14 cellular contexts compared by ENCODE assay signal in the genomic region with DNA sequence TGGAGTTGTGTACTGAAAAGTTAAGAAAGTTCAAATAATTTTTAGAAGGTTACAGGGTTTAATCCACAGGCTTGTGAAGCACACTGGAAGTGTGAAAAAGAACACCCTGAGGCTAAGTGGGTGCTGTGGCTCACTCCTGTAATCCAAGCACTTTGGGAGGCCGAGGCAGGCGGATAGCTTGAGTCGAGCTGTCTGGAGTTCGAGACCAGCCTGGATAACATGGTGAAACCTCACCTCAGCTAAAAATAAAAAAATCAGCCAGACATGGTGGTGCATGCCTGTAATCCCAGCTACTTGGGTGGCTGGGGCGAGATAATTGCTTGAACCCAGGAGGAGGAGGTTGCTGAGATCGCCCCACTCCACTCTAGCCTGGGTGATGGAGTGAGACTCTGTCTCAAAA. TPM values are rescaled to one million over a fixed set of nuclear protein-coding genes. Genes with fewer than 3 reads are reported as not detected.
DNase-seq lines count a peak whose midpoint lies in the region; ATAC-seq and TF ChIP-seq lines count a peak whose summit lies in the region.
"Had no signal": no experiment of that assay in that cellular context is flagged by ENCODE, and none has a peak within 500 bp of the region (broad histone marks: within the 10 kb centered on the region; RNA-seq: fewer than 3 reads in every experiment).

No MANE protein-coding gene starts in this region.

- H3K79me1 ChIP-seq in IMR-90 (ENCODE audit: low read depth in 1 of 2, low read length in 2 of 2): peaks cover 0 to 4% of the 10 kb centered on the region in 2 experiments; a peak in 1 of 4 replicates

- H3K36me3 ChIP-seq in IMR-90 (ENCODE audit: control insufficient read depth, insufficient read depth, low read length) (no peaks in the 10 kb centered on the region), body of pancreas (replicated peaks in 1 of 2; ENCODE audit: insufficient read depth in 1 of 2, low read depth in 2 of 2) (no peaks in the 10 kb centered on the region), lung (ENCODE audit: control insufficient read depth in 2 of 2, insufficient read depth in 2 of 2, low read length in 2 of 2) (no peaks in the 10 kb centered on the region)

- intact Hi-C loops in IMR-90 (cut with micrococcal nuclease) (no loop called here), body of pancreas (cut with DNase I) (no loop called here)
- intact Hi-C loops in CD4-positive, alpha-beta T cell (cut with DNase I, micrococcal nuclease): no loop called here

- POLR2A ChIA-PET in IMR-90 (lab: Charles Lee; ENCODE audit: unreplicated experiment): no interaction called here
- POLR2A ChIA-PET in CD4-positive, alpha-beta T cell (lab: Charles Lee): interaction anchor here (7.4 kb wide), 1 partner anchor 11 kb away, joined by 123 read pairs; a partner anchor contains a TSS

- peak overlapping the region; percentile 94; the same call in 1 of the 2 replicates for H2BK120ac ChIP-seq in IMR-90 (ENCODE audit: low read depth, low read length)

- H3K14ac ChIP-seq in IMR-90 (replicated peaks; ENCODE audit: low read depth, low read length): no peak overlapping the region; the same call in 1 of the 2 replicates

- no peak for TF ChIP-seq POLR2A in IMR-90 (IDR thresholded peaks at IDR 0.05; ENCODE audit: low read depth, low read length)
- no peak for TF ChIP-seq POLR2A in body of pancreas (IDR thresholded peaks at IDR 0.05)

- H3K9me3 Mint-ChIP-seq in CD4-positive, alpha-beta T cell: no peaks in the 10 kb centered on the region
- H3K9me3 Mint-ChIP-seq: activated naive CD4-positive, alpha-beta T cell treated with anti-CD3 and anti-CD28 coated beads, Interleukin-2, amount 10 ng/mL, durations not matched to agents 7 days and 5 days; stimulated activated memory B cell treated with anti-CD40 and anti-IgM and Interleukin-4, amounts not matched to agents 10 μg/mL and 1 μg/mL and 100 μg/mL, for 72 hours had no signal

- no peak overlapping the region for H3K27ac Mint-ChIP-seq in CD4-positive, alpha-beta T cell
- H3K27ac Mint-ChIP-seq: activated naive CD4-positive, alpha-beta T cell treated with anti-CD3 and anti-CD28 coated beads, Interleukin-2, amount 10 ng/mL, durations not matched to agents 7 days and 5 days; stimulated activated memory B cell treated with anti-CD40 and anti-IgM and Interleukin-4, amounts not matched to agents 10 μg/mL and 1 μg/mL and 100 μg/mL, for 72 hours had no signal

- 0 out of 2 replicates have a peak overlapping the region, but pooled peaks have one; percentile 63 for H2AK5ac ChIP-seq in IMR-90 (ENCODE audit: low read depth, low read length)

- H3K56ac ChIP-seq in IMR-90 (ENCODE audit: extremely low read depth, insufficient read depth, low read length): no peak overlapping the region

- H3K36me3 Mint-ChIP-seq in CD4-positive, alpha-beta T cell (ENCODE audit: low read depth): peaks cover 2% of the 10 kb centered on the region
- H3K36me3 Mint-ChIP-seq: stimulated activated memory B cell treated with anti-CD40 and anti-IgM and Interleukin-4, amounts not matched to agents 10 μg/mL and 1 μg/mL and 100 μg/mL, for 72 hours had no signal

- H2BK5ac ChIP-seq in IMR-90 (ENCODE audit: low read depth, low read length, poor library complexity, severe bottlenecking): peak overlapping the region; percentile 15

- H4K5ac ChIP-seq in IMR-90 (ENCODE audit: low read depth, low read length): no peak overlapping the region

- H4K20me1 ChIP-seq in IMR-90 (ENCODE audit: insufficient read depth, low read length): no peaks in the 10 kb centered on the region

- no TSS peak for BruUV-seq in IMR-90 (replicated peaks; lab: Mats Ljungman, UMichigan)

- in situ Hi-C loops in IMR-90 (cut with MboI; ENCODE audit: low sequenced_read_pairs): no loop called here

- H3K9me1 ChIP-seq in IMR-90 (ENCODE audit: insufficient read depth, low read length): peaks cover 8% of the 10 kb centered on the region

- no CpG with 5 or more reads among the region's 6 CpGs for WGBS in IMR-90 (ENCODE audit: extremely low coverage in 2 of 2, insufficient read length in 1 of 2), 2 experiments
- 94 to 97% methylated on average over 6 of the region's 6 CpGs for WGBS in body of pancreas, 2 donors
- WGBS in lung, 2 donors: 91 to 96% methylated on average over 6 of the region's 6 CpGs

- peak overlapping the region; percentile 57 for H2AK9ac ChIP-seq in IMR-90 (replicated peaks; ENCODE audit: low read depth, low read length, poor library complexity)

- H3K4me1 ChIP-seq in IMR-90 (ENCODE audit: control insufficient read depth, insufficient read depth, low read length) (peaks cover 13% of the 10 kb centered on the region), body of pancreas (peaks cover 82% of the 10 kb centered on the region), lung (ENCODE audit: control insufficient read depth in 2 of 2, insufficient read depth in 2 of 2, low read length in 2 of 2) (peaks cover 14 to 44% of the 10 kb centered on the region in 2 donors)

- no peaks in the 10 kb centered on the region for H3K27me3 ChIP-seq in IMR-90 (ENCODE audit: control insufficient read depth, insufficient read depth, low read length)
- no peaks in the 10 kb centered on the region for H3K27me3 ChIP-seq in body of pancreas
- H3K27me3 ChIP-seq in lung (ENCODE audit: control insufficient read depth, insufficient read depth): no peaks in the 10 kb centered on the region
- H3K27me3 ChIP-seq in CD4-positive, alpha-beta T cell (ENCODE audit: control insufficient read depth, insufficient read depth, low read length): no peaks in the 10 kb centered on the region

- ATAC-seq in IMR-90 (ENCODE audit: low read depth): no peak
- no peak for ATAC-seq in body of pancreas
- no peak for ATAC-seq in lung (ENCODE audit: insufficient read depth, low FRiP score)
- no peak for ATAC-seq in GM19397 (IDR thresholded peaks at IDR 0.05; ENCODE audit: unreplicated experiment)
- no peak for ATAC-seq in CD4-positive, alpha-beta T cell (ENCODE audit: poor library complexity)
- ATAC-seq: stimulated activated memory B cell treated with anti-CD40 and anti-IgM and Interleukin-4, amounts not matched to agents 10 μg/mL and 1 μg/mL and 100 μg/mL, for 72 hours had no signal

- H3K4ac ChIP-seq in IMR-90 (ENCODE audit: low read depth, low read length): peak overlapping the region; percentile 54; the same call in 1 of the 2 replicates

- H2AFZ ChIP-seq in IMR-90 (replicated peaks; ENCODE audit: low read length, poor library complexity): no peak overlapping the region

- TF ChIP-seq RAD21 in IMR-90 (IDR thresholded peaks at IDR 0.05; ENCODE audit: low read length): no peak

- no peaks in the 10 kb centered on the region for H3K9me3 ChIP-seq in IMR-90 (ENCODE audit: control insufficient read depth, insufficient read depth, low read length)
- H3K9me3 ChIP-seq in body of pancreas: no peaks in the 10 kb centered on the region
- no peaks in the 10 kb centered on the region for H3K9me3 ChIP-seq in lung (ENCODE audit: control insufficient read depth in 2 of 2, insufficient read depth in 1 of 2, low read length in 1 of 2)
- no peaks in the 10 kb centered on the region for H3K9me3 ChIP-seq in CD4-positive, alpha-beta T cell (ENCODE audit: control insufficient read depth, low read length)

- H4K91ac ChIP-seq in IMR-90 (ENCODE audit: insufficient read depth, low read depth, low read length): no peak overlapping the region

- no peak overlapping the region for H3K9ac ChIP-seq in IMR-90 (ENCODE audit: low read depth, low read length)

- CTCF ChIA-PET in IMR-90 (lab: Yijun Ruan, JAX): no interaction called here
- CTCF ChIA-PET in CD4-positive, alpha-beta T cell (lab: Charles Lee): interaction anchor here (0.7 to 1.9 kb wide), 3 partner anchors 9 to 33 kb away, joined by 3 to 10 read pairs (median 3); no protein-coding TSS in a partner anchor

- TF ChIP-seq CTCF in IMR-90 (conservative IDR thresholded peaks at IDR 0.05; ENCODE audit: low read depth, low read length): no peak
- TF ChIP-seq CTCF in body of pancreas (IDR thresholded peaks at IDR 0.05): no peak
- TF ChIP-seq CTCF in lung (IDR thresholded peaks at IDR 0.05; ENCODE audit: control extremely low read depth, extremely low read depth): no peak
- TF ChIP-seq CTCF in CD4-positive, alpha-beta T cell (IDR thresholded peaks at IDR 0.05): no peak

- no peak overlapping the region for H2BK15ac ChIP-seq in IMR-90 (ENCODE audit: low read depth, low read length)

- H3K4me3 ChIP-seq in IMR-90 (ENCODE audit: insufficient read depth, low read depth, low read length) (no peak overlapping the region), body of pancreas (no peak overlapping the region), lung (no peak overlapping the region)

- H3K27me3 Mint-ChIP-seq in CD4-positive, alpha-beta T cell: no peaks in the 10 kb centered on the region
- H3K27me3 Mint-ChIP-seq: activated naive CD4-positive, alpha-beta T cell treated with anti-CD3 and anti-CD28 coated beads, Interleukin-2, amount 10 ng/mL, durations not matched to agents 7 days and 5 days; stimulated activated memory B cell treated with anti-CD40 and anti-IgM and Interleukin-4, amounts not matched to agents 10 μg/mL and 1 μg/mL and 100 μg/mL, for 72 hours had no signal

- peaks cover 33% of the 10 kb centered on the region for H3K4me1 Mint-ChIP-seq in CD4-positive, alpha-beta T cell (ENCODE audit: low read depth)

- DNase-seq in IMR-90 (no peak), body of pancreas (no peak), lung (ENCODE audit: low spot score) (no peak), COLO829 (ENCODE audit: low spot score) (no peak), NCI-H2107 treated with DMSO at 0.1 percent for 48 hours (lab: John Stamatoyannopoulos, UW; ENCODE audit: unreplicated experiment) (no peak)
- DNase-seq in CD4-positive, alpha-beta T cell: no peak
- DNase-seq: activated naive CD4-positive, alpha-beta T cell treated with anti-CD3 and anti-CD28 coated beads, Interleukin-2, amount 10 ng/mL, durations not matched to agents 7 days and 5 days; NCI-H1930; stimulated activated CD4-positive, alpha-beta T cell treated with anti-CD3 and anti-CD28 coated beads, Interleukin-4, amount 100 ng/mL, for 4 hours had no signal

- no peak overlapping the region for H3K18ac ChIP-seq in IMR-90 (ENCODE audit: low read depth, low read length)

- H3K27ac ChIP-seq in IMR-90 (ENCODE audit: insufficient read depth, low read length) (no peak overlapping the region), body of pancreas (peak overlapping the region; percentile 20 to 79 (median 75)), lung (ENCODE audit: low read depth in 1 of 2, low read length in 1 of 2) (peak overlapping the region; percentile 73 to 86), temporal lobe (ENCODE audit: low read depth, low read length) (peak overlapping the region; percentile 61)
- H3K27ac ChIP-seq in CD4-positive, alpha-beta T cell (ENCODE audit: low read depth, low read length): no peak overlapping the region

- dilution Hi-C loops in IMR-90 (cut with HindIII; ENCODE audit: low sequenced_read_pairs, unreplicated experiment): no loop called here

- peak overlapping the region; percentile 35 to 91; a peak in 2 of 4 replicates for H4K8ac ChIP-seq in IMR-90 (ENCODE audit: low read depth in 2 of 2, low read length in 2 of 2)

- H3K23ac ChIP-seq in IMR-90 (ENCODE audit: low read depth, low read length): no peak overlapping the region

- no peak overlapping the region for H3K4me3 Mint-ChIP-seq in CD4-positive, alpha-beta T cell
- H3K4me3 Mint-ChIP-seq: activated naive CD4-positive, alpha-beta T cell treated with anti-CD3 and anti-CD28 coated beads, Interleukin-2, amount 10 ng/mL, durations not matched to agents 7 days and 5 days; stimulated activated memory B cell treated with anti-CD40 and anti-IgM and Interleukin-4, amounts not matched to agents 10 μg/mL and 1 μg/mL and 100 μg/mL, for 72 hours had no signal

- H2BK20ac ChIP-seq in IMR-90 (ENCODE audit: low read depth, low read length): peak overlapping the region; percentile 42; the same call in 1 of the 2 replicates

- H3K4me2 ChIP-seq in IMR-90 (ENCODE audit: low read depth, low read length): no peak overlapping the region

RNA-seq across cellular contexts. Expression of a gene that starts 9.8 kb away (rescaled TPM):
- total RNA-seq in IMR-90 (2012; rRNA removed) (60.0 and 77.2 TPM in 2 replicates), body of pancreas (100 to 1,000 TPM; 414 to 820 TPM), lung (1,000 to 10,000 TPM in 1 of 2 donors, 100 to 1,000 TPM in 1; 556 to 1,810 TPM), temporal lobe (144 TPM)
- polyA plus RNA-seq in IMR-90 (2012; rRNA removed) (21.8 and 36.4 TPM in 2 replicates), lung (100 to 1,000 TPM; 178 to 850 TPM)
- polyA plus RNA-seq in IMR-90 (2012; cell fraction: cytosol; rRNA removed): 26.3 and 27.4 TPM in 2 replicates
- polyA plus RNA-seq in IMR-90 (2012; cell fraction: nucleus; rRNA removed; ENCODE audit: low replicate concordance): 16.0 and 36.0 TPM in 2 replicates
- 1,000 to 10,000 TPM; 1,317 to 1,358 TPM for total RNA-seq in CD4-positive, alpha-beta T cell

RNA-seq across cellular contexts. Expression of a gene that starts 22.1 kb away (rescaled TPM):
- total RNA-seq in IMR-90 (2012; rRNA removed): 7.9 and 10.3 TPM in 2 replicates
- polyA plus RNA-seq in IMR-90 (2012; rRNA removed): 15.3 and 16.3 TPM in 2 replicates
- polyA plus RNA-seq in IMR-90 (2012; cell fraction: cytosol; rRNA removed): 7.8 and 9.4 TPM in 2 replicates
- 4.0 and 8.8 TPM in 2 replicates for polyA plus RNA-seq in IMR-90 (2012; cell fraction: nucleus; rRNA removed; ENCODE audit: low replicate concordance)
- 1 to 10 TPM; 7.8 to 8.6 TPM for total RNA-seq in body of pancreas
- 10 to 100 TPM in 1 of 2 donors, 1 to 10 TPM in 1; 9.4 to 21.3 TPM for total RNA-seq in lung
- 10 to 100 TPM; 33.4 to 34.3 TPM for polyA plus RNA-seq in lung
- 10.6 TPM for total RNA-seq in temporal lobe
- 10 to 100 TPM; 17.2 to 17.8 TPM for total RNA-seq in CD4-positive, alpha-beta T cell

RNA-seq across cellular contexts. Expression of a gene that starts 22.2 kb away (rescaled TPM):
- total RNA-seq in IMR-90 (2012; rRNA removed) (0.56 and 0.90 TPM in 2 replicates), body of pancreas (under 1 TPM in 1 of 2 donors, not detected in 1; 0.66 TPM), lung (1 to 10 TPM in 1 of 2 donors, under 1 TPM in 1; 0.06 to 1.0 TPM), temporal lobe (1.7 TPM)
- polyA plus RNA-seq in IMR-90 (2012; rRNA removed) (1.9 and 2.3 TPM in 2 replicates), lung (under 1 TPM; 0.45 to 0.47 TPM)
- 1.6 and 1.9 TPM in 2 replicates for polyA plus RNA-seq in IMR-90 (2012; cell fraction: cytosol; rRNA removed)
- polyA plus RNA-seq in IMR-90 (2012; cell fraction: nucleus; rRNA removed; ENCODE audit: low replicate concordance): 2.6 and 2.9 TPM in 2 replicates
- under 1 TPM; 0.42 to 0.47 TPM for total RNA-seq in CD4-positive, alpha-beta T cell

RNA-seq across cellular contexts. Expression of a gene that starts 28.7 kb away (rescaled TPM):
- total RNA-seq in IMR-90 (2012; rRNA removed): 14.7 and 18.3 TPM in 2 replicates
- 26.9 and 28.8 TPM in 2 replicates for polyA plus RNA-seq in IMR-90 (2012; rRNA removed)
- polyA plus RNA-seq in IMR-90 (2012; cell fraction: cytosol; rRNA removed): 19.4 and 24.0 TPM in 2 replicates
- 7.0 and 14.4 TPM in 2 replicates for polyA plus RNA-seq in IMR-90 (2012; cell fraction: nucleus; rRNA removed; ENCODE audit: low replicate concordance)
- 10 to 100 TPM in 1 of 2 donors, 1 to 10 TPM in 1; 8.3 to 16.5 TPM for total RNA-seq in body of pancreas
- total RNA-seq in lung: 10 to 100 TPM; 29.7 to 30.9 TPM
- 1 to 10 TPM; 7.0 to 8.0 TPM for polyA plus RNA-seq in lung
- 22.4 TPM for total RNA-seq in temporal lobe
- total RNA-seq in CD4-positive, alpha-beta T cell: 10 to 100 TPM; 21.4 to 21.5 TPM

RNA-seq across cellular contexts. Expression of a gene that starts 35.0 kb away (rescaled TPM):
- total RNA-seq in IMR-90 (2012; rRNA removed) (not detected in 2 replicates), body of pancreas (not detected), lung (not detected), temporal lobe (under 0.01 TPM)
- polyA plus RNA-seq in IMR-90 (2012; rRNA removed) (not detected in 2 replicates), lung (not detected)
- not detected in 2 replicates for polyA plus RNA-seq in IMR-90 (2012; cell fraction: cytosol; rRNA removed)
- polyA plus RNA-seq in IMR-90 (2012; cell fraction: nucleus; rRNA removed; ENCODE audit: low replicate concordance): not detected in 2 replicates
- not detected for total RNA-seq in CD4-positive, alpha-beta T cell
- total RNA-seq: fibroblast of lung, renal cortical epithelial cell had no signal
- polyA plus RNA-seq: fibroblast of lung had no signal

Comparison
In these comparisons a context has a peak if more than half of its experiments do, and no peak if none do; other contexts are left out.
1. H3K27ac ChIP-seq: peak in body of pancreas (4 of 4), lung (2 of 2) and temporal lobe (single experiment); none in IMR-90 (single experiment) and CD4-positive, alpha-beta T cell (single experiment).